19 cellular contexts compared by ENCODE assay signal in genomic region chr16:50531901-50532300, GRCh38. TPM values are rescaled to one million over a fixed set of nuclear protein-coding genes. Genes with fewer than 3 reads are reported as not detected.
"Had no signal": no experiment of that assay in that cellular context is flagged by ENCODE, and none has a peak within 500 bp of the region (broad histone marks: within the 10 kb centered on the region; RNA-seq: fewer than 3 reads in every experiment).

No MANE protein-coding gene starts in this region.

- H3K36me3 ChIP-seq: esophagus squamous epithelium, gastroesophageal sphincter, neutrophil, thyroid gland, uterus had no signal

- H3K4me3 ChIP-seq: dorsolateral prefrontal cortex, esophagus squamous epithelium, gastroesophageal sphincter, thyroid gland, uterus had no signal

- FAIRE-seq: keratinocyte, small intestine had no signal

- H3K27me3 ChIP-seq: gastroesophageal sphincter, thyroid gland, uterus had no signal

- H3K27ac ChIP-seq: dorsolateral prefrontal cortex, epithelial cell of prostate, esophagus squamous epithelium, gastroesophageal sphincter, neutrophil, thyroid gland, uterus had no signal

- H3K4me1 ChIP-seq: gastroesophageal sphincter, thyroid gland, uterus had no signal

- DNase-seq: cortex of kidney; dorsolateral prefrontal cortex; effector memory CD4-positive, alpha-beta T cell; esophagus squamous epithelium; foreskin fibroblast; immature natural killer cell; left cardiac atrium; mammary epithelial cell; naive thymus-derived CD8-positive, alpha-beta T cell; posterior cingulate gyrus; small intestine; stimulated activated CD4-positive, alpha-beta T cell treated with anti-CD3 and anti-CD28 coated beads, Interleukin-2, amount 100 ng/mL, for 48 hours; stimulated activated naive CD4-positive, alpha-beta T cell treated with Interleukin-2 at 50 U/mL for 16 hours; thyroid gland; uterus had no signal

- H3K9me3 ChIP-seq: neutrophil, thyroid gland, uterus had no signal

RNA-seq across cellular contexts. Expression of gene NKD1, which starts 16.3 kb away (rescaled TPM):
- polyA plus RNA-seq: immature natural killer cell had no signal
